Comparison of ENCODE assay signal across 28 cellular contexts in genomic region chr4:109121561-109121960, GRCh38.
"Had no signal": no experiment of that assay in that cellular context is flagged by ENCODE, and none has a peak within 500 bp of the region (broad histone marks: within the 10 kb centered on the region; RNA-seq: fewer than 3 reads in every experiment).

No MANE protein-coding gene starts in this region.

- H3K27ac ChIP-seq: colonic mucosa, coronary artery, dorsolateral prefrontal cortex, epithelial cell of prostate, esophagus muscularis mucosa, esophagus squamous epithelium, foreskin keratinocyte, gastrocnemius medialis, gastroesophageal sphincter, heart left ventricle, heart right ventricle had no signal

- H3K36me3 ChIP-seq: colonic mucosa, esophagus muscularis mucosa, esophagus squamous epithelium, gastrocnemius medialis, gastroesophageal sphincter, heart left ventricle, heart right ventricle had no signal

- H3K4me3 ChIP-seq: colonic mucosa, coronary artery, dorsolateral prefrontal cortex, esophagus muscularis mucosa, esophagus squamous epithelium, gastrocnemius medialis, gastroesophageal sphincter, heart left ventricle, heart right ventricle had no signal

- H3K9me3 ChIP-seq: colonic mucosa, esophagus muscularis mucosa, esophagus squamous epithelium, gastrocnemius medialis had no signal

- FAIRE-seq: colon, endometrium, endothelial cell of umbilical vein, frontal cortex had no signal

- H3K27me3 ChIP-seq: colonic mucosa, dorsolateral prefrontal cortex, esophagus muscularis mucosa, esophagus squamous epithelium, gastrocnemius medialis, gastroesophageal sphincter, heart left ventricle, heart right ventricle had no signal

- DNase-seq: colonic mucosa; cortex of kidney; dermis blood vessel endothelial cell; dorsolateral prefrontal cortex; effector CD4-positive, alpha-beta T cell; effector CD8-positive, alpha-beta T cell; effector memory CD4-positive, alpha-beta T cell; effector memory CD8-positive, alpha-beta T cell; endodermal cell; erythroblast; esophagus squamous epithelium; foreskin fibroblast; foreskin keratinocyte; foreskin melanocyte; gastrocnemius medialis; glutamatergic neuron; head of caudate nucleus; heart left ventricle; heart right ventricle had no signal

- ATAC-seq: effector memory CD8-positive, alpha-beta T cell; esophagus mucosa; foreskin keratinocyte; gastrocnemius medialis; gastroesophageal sphincter; heart left ventricle; heart right ventricle had no signal

- H3K4me1 ChIP-seq: colonic mucosa, esophagus muscularis mucosa, esophagus squamous epithelium, foreskin keratinocyte, gastrocnemius medialis, gastroesophageal sphincter, heart left ventricle, heart right ventricle had no signal
